In the genomic region with DNA sequence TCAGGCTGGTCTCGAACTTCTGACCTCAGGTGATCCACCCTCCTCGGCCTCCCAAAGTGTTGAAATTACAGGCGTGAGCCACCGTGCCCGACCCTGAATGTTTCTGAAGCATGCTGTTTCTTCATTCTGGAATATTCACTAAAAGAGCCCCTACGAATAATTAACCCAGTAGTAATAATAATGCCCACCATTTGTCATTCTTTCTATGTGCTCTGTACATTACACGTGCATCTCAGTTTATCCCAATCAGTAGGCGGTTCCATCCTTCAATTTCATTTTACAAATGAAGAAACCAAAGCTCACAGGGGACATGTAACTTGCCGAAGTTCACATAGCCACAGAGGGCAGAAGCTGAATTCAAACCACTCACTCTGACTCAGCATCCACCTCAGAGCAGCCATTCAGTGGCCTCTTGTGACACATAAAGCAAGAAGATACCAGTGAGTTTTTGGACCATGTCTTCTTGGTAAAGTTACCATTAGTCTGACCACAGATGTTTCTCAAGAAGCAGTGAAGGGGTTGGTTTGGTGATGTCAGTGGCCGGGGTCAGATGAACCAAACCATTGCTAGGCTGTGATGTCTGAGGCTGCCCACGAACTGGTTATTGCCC, we compare ENCODE assay signal across 9 cellular contexts.
DNase-seq lines count a peak whose midpoint lies in the region; ATAC-seq and TF ChIP-seq lines count a peak whose summit lies in the region.
"Had no signal": no experiment of that assay in that cellular context is flagged by ENCODE, and none has a peak within 500 bp of the region (broad histone marks: within the 10 kb centered on the region; RNA-seq: fewer than 3 reads in every experiment).

No MANE protein-coding gene starts in this region.

- CTCF ChIA-PET in IMR-90 (lab: Yijun Ruan, JAX), result interaction anchor here (0.9 kb wide), 1 partner anchor 9 kb away, joined by 3 read pairs; no protein-coding TSS in a partner anchor

- peak; percentile 98 for DNase-seq in EH (ENCODE audit: low read depth)
- DNase-seq in IMR-90, result peak; percentile 99
- DNase-seq in activated T-helper 2 cell treated with anti-CD3 and anti-CD28 coated beads, Interferon-gamma antibody, Interleukin-2, Interleukin-4, amounts not matched to agents 10 μg/mL and 5 μg/mL and 100 μg/mL, durations not matched to agents 14 hours and 24 hours and 36 hours (ENCODE audit: low spot score), result peak; percentile 34
- DNase-seq in memory B cell (ENCODE audit: low spot score in 2 of 2), result no peak
- DNase-seq in T-helper 9 cell, result no peak
- DNase-seq in cortex of kidney (lab: John Stamatoyannopoulos, UW), result no peak
- no peak for DNase-seq in WERI-Rb-1
- DNase-seq: naive B cell had no signal

- peaks cover 14% of the 10 kb centered on the region for H3K4me1 ChIP-seq in IMR-90 (ENCODE audit: control insufficient read depth, insufficient read depth, low read length)

- peaks cover 60% of the 10 kb centered on the region for H3K4me1 Mint-ChIP-seq in activated T-helper 2 cell treated with anti-CD3 and anti-CD28 coated beads, Interferon-gamma antibody, Interleukin-2, Interleukin-4, amounts not matched to agents 10 μg/mL and 5 μg/mL and 100 μg/mL, durations not matched to agents 14 hours and 24 hours and 36 hours (ENCODE audit: low read depth)
- peaks cover 27% of the 10 kb centered on the region for H3K4me1 Mint-ChIP-seq in memory B cell

- peak overlapping the region; percentile 77; the same call in 1 of the 2 replicates for H3K14ac ChIP-seq in IMR-90 (replicated peaks; ENCODE audit: low read depth, low read length)

- H3K27ac ChIP-seq in IMR-90 (ENCODE audit: insufficient read depth, low read length) (peak overlapping the region; percentile 87), WERI-Rb-1 (no peak overlapping the region)

- ATAC-seq in GM21515 (IDR thresholded peaks at IDR 0.05; ENCODE audit: unreplicated experiment) (peak; percentile 56), IMR-90 (ENCODE audit: low read depth) (peak; percentile 71), memory B cell (ENCODE audit: low read depth) (peak; percentile 40)

- H3K9me3 Mint-ChIP-seq in activated T-helper 2 cell treated with anti-CD3 and anti-CD28 coated beads, Interferon-gamma antibody, Interleukin-2, Interleukin-4, amounts not matched to agents 10 μg/mL and 5 μg/mL and 100 μg/mL, durations not matched to agents 14 hours and 24 hours and 36 hours, result no peaks in the 10 kb centered on the region
- H3K9me3 Mint-ChIP-seq in memory B cell, result no peaks in the 10 kb centered on the region
- H3K9me3 Mint-ChIP-seq: naive B cell had no signal

- peak overlapping the region; percentile 26; the same call in 1 of the 2 replicates for H3K4me2 ChIP-seq in IMR-90 (ENCODE audit: low read depth, low read length)

- H4K5ac ChIP-seq in IMR-90 (ENCODE audit: low read depth, low read length), result peak overlapping the region; percentile 36

- intact Hi-C loops in IMR-90 (cut with micrococcal nuclease), result loop anchor here (1.0 to 5.0 kb wide), 4 partner anchors 26 to 113 kb away; a partner anchor contains a TSS
- intact Hi-C loops in activated T-helper 2 cell treated with anti-CD3 and anti-CD28 coated beads, Interferon-gamma antibody, Interleukin-2, Interleukin-4, amounts not matched to agents 10 μg/mL and 5 μg/mL and 100 μg/mL, durations not matched to agents 14 hours and 24 hours and 36 hours (cut with micrococcal nuclease), result loop anchor here (1.0 to 10.0 kb wide), 11 partner anchors 11 to 201 kb away; a partner anchor contains a TSS

- H2BK5ac ChIP-seq in IMR-90 (ENCODE audit: low read depth, low read length, poor library complexity, severe bottlenecking), result peak overlapping the region; percentile 95

- peak overlapping the region; percentile 10 for H2AK9ac ChIP-seq in IMR-90 (replicated peaks; ENCODE audit: low read depth, low read length, poor library complexity)

- POLR2A ChIA-PET in IMR-90 (lab: Charles Lee; ENCODE audit: unreplicated experiment), result interaction anchor here (0.6 kb wide), 2 partner anchors 23 to 121 kb away, joined by 3 to 4 read pairs; a partner anchor contains a TSS

- H3K9me3 ChIP-seq in IMR-90 (ENCODE audit: control insufficient read depth, insufficient read depth, low read length) (no peaks in the 10 kb centered on the region), WERI-Rb-1 (ENCODE audit: severe bottlenecking) (no peaks in the 10 kb centered on the region)

- H2BK15ac ChIP-seq in IMR-90 (ENCODE audit: low read depth, low read length), result peak overlapping the region; percentile 71; the same call in 2 of the 3 replicates

- H3K36me3 ChIP-seq in IMR-90 (ENCODE audit: control insufficient read depth, insufficient read depth, low read length) (no peaks in the 10 kb centered on the region), WERI-Rb-1 (no peaks in the 10 kb centered on the region)

- in situ Hi-C loops in IMR-90 (cut with MboI; ENCODE audit: low sequenced_read_pairs), result no loop called here

- no peaks in the 10 kb centered on the region for H3K36me3 Mint-ChIP-seq in activated T-helper 2 cell treated with anti-CD3 and anti-CD28 coated beads, Interferon-gamma antibody, Interleukin-2, Interleukin-4, amounts not matched to agents 10 μg/mL and 5 μg/mL and 100 μg/mL, durations not matched to agents 14 hours and 24 hours and 36 hours (ENCODE audit: low read depth)
- no peaks in the 10 kb centered on the region for H3K36me3 Mint-ChIP-seq in memory B cell
- H3K36me3 Mint-ChIP-seq: naive B cell had no signal

- peak; percentile 28; the same call in 1 of the 2 replicates for TF ChIP-seq POLR2A in IMR-90 (IDR thresholded peaks at IDR 0.05; ENCODE audit: low read depth, low read length)

- H3K27me3 ChIP-seq in IMR-90 (ENCODE audit: control insufficient read depth, insufficient read depth, low read length) (no peaks in the 10 kb centered on the region), WERI-Rb-1 (ENCODE audit: insufficient read depth, low read depth, severe bottlenecking) (no peaks in the 10 kb centered on the region)

- H2BK120ac ChIP-seq in IMR-90 (ENCODE audit: low read depth, low read length), result peak overlapping the region; percentile 97

- H3K18ac ChIP-seq in IMR-90 (ENCODE audit: low read depth, low read length), result peak overlapping the region; percentile 64

- peak overlapping the region; percentile 68 for H3K56ac ChIP-seq in IMR-90 (ENCODE audit: extremely low read depth, insufficient read depth, low read length)

- H3K27me3 Mint-ChIP-seq in activated T-helper 2 cell treated with anti-CD3 and anti-CD28 coated beads, Interferon-gamma antibody, Interleukin-2, Interleukin-4, amounts not matched to agents 10 μg/mL and 5 μg/mL and 100 μg/mL, durations not matched to agents 14 hours and 24 hours and 36 hours (ENCODE audit: low read depth), result no peaks in the 10 kb centered on the region
- H3K27me3 Mint-ChIP-seq in memory B cell, result peaks cover 12% of the 10 kb centered on the region

- H2AK5ac ChIP-seq in IMR-90 (ENCODE audit: low read depth, low read length), result peak overlapping the region; percentile 99; the same call in 1 of the 2 replicates

- H3K4ac ChIP-seq in IMR-90 (ENCODE audit: low read depth, low read length), result peak overlapping the region; percentile 96

- no peaks in the 10 kb centered on the region for H3K79me1 ChIP-seq in IMR-90 (ENCODE audit: low read depth in 1 of 2, low read length in 2 of 2)

- H3K9me1 ChIP-seq in IMR-90 (ENCODE audit: insufficient read depth, low read length), result peaks cover 30% of the 10 kb centered on the region

- peak overlapping the region; percentile 79 for H4K91ac ChIP-seq in IMR-90 (ENCODE audit: insufficient read depth, low read depth, low read length)

- H2AFZ ChIP-seq in IMR-90 (replicated peaks; ENCODE audit: low read length, poor library complexity), result peak overlapping the region; percentile 79

- no peak overlapping the region for H3K9ac ChIP-seq in IMR-90 (ENCODE audit: low read depth, low read length)

- 82% methylated on average over 3 of the region's 11 CpGs; no CpG with 5 or more reads in 1 of the 2 experiments for WGBS in IMR-90 (ENCODE audit: extremely low coverage in 2 of 2, insufficient read length in 1 of 2), 2 experiments

- no peak for TF ChIP-seq RAD21 in IMR-90 (IDR thresholded peaks at IDR 0.05; ENCODE audit: low read length)

- dilution Hi-C loops in IMR-90 (cut with HindIII; ENCODE audit: low sequenced_read_pairs, unreplicated experiment), result no loop called here

- BruUV-seq in IMR-90 (replicated peaks; lab: Mats Ljungman, UMichigan), result no TSS peak

- H4K8ac ChIP-seq in IMR-90 (ENCODE audit: low read depth in 2 of 2, low read length in 2 of 2), result peak overlapping the region; percentile 65 to 93

- H3K23ac ChIP-seq in IMR-90 (ENCODE audit: low read depth, low read length), result peak overlapping the region; percentile 82

- H3K4me3 ChIP-seq in IMR-90 (ENCODE audit: insufficient read depth, low read depth, low read length), result no peak overlapping the region
- no peak overlapping the region for H3K4me3 ChIP-seq in WERI-Rb-1 (ENCODE audit: low read depth, low read length)

- no peak for TF ChIP-seq CTCF in IMR-90 (conservative IDR thresholded peaks at IDR 0.05; ENCODE audit: low read depth, low read length)
- TF ChIP-seq CTCF in WERI-Rb-1 (IDR thresholded peaks at IDR 0.05; ENCODE audit: low read depth, low read length), result no peak

- peak overlapping the region; percentile 70 for H2BK20ac ChIP-seq in IMR-90 (ENCODE audit: low read depth, low read length)

- H3K4me3 Mint-ChIP-seq in activated T-helper 2 cell treated with anti-CD3 and anti-CD28 coated beads, Interferon-gamma antibody, Interleukin-2, Interleukin-4, amounts not matched to agents 10 μg/mL and 5 μg/mL and 100 μg/mL, durations not matched to agents 14 hours and 24 hours and 36 hours (ENCODE audit: low read depth), result peak overlapping the region; percentile 28
- no peak overlapping the region for H3K4me3 Mint-ChIP-seq in memory B cell

- H4K20me1 ChIP-seq in IMR-90 (ENCODE audit: insufficient read depth, low read length), result no peaks in the 10 kb centered on the region

- peak overlapping the region; percentile 85 for H3K27ac Mint-ChIP-seq in activated T-helper 2 cell treated with anti-CD3 and anti-CD28 coated beads, Interferon-gamma antibody, Interleukin-2, Interleukin-4, amounts not matched to agents 10 μg/mL and 5 μg/mL and 100 μg/mL, durations not matched to agents 14 hours and 24 hours and 36 hours
- H3K27ac Mint-ChIP-seq in memory B cell, result no peak overlapping the region

TF ChIP-seq in IMR-90, 13 proteins besides CTCF, POLR2A, EP300 and RAD21 (continues in another document):
- TF ChIP-seq CEBPB (IDR thresholded peaks at IDR 0.05; ENCODE audit: low read depth, low read length), result peak; percentile 91
- TF ChIP-seq CHD1 (IDR thresholded peaks at IDR 0.05; ENCODE audit: low read depth, low read length), result no peak; the same call in 1 of the 2 replicates
- TF ChIP-seq, protein P1, sequence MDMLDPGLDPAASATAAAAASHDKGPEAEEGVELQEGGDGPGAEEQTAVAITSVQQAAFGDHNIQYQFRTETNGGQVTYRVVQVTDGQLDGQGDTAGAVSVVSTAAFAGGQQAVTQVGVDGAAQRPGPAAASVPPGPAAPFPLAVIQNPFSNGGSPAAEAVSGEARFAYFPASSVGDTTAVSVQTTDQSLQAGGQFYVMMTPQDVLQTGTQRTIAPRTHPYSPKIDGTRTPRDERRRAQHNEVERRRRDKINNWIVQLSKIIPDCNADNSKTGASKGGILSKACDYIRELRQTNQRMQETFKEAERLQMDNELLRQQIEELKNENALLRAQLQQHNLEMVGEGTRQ (IDR thresholded peaks at IDR 0.05; ENCODE audit: low read depth, low read length), result no peak; the same call in 1 of the 2 replicates
- TF ChIP-seq SMC3 (IDR thresholded peaks at IDR 0.05; ENCODE audit: low read depth, low read length), result no peak
- TF ChIP-seq MAFK (IDR thresholded peaks at IDR 0.05; ENCODE audit: low read depth, low read length), result peak; percentile 85

Comparison
In these comparisons a context has a peak if more than half of its experiments do, and no peak if none do; other contexts are left out.
1. DNase-seq: peak in EH (single experiment), IMR-90 (single experiment) and activated T-helper 2 cell treated with anti-CD3 and anti-CD28 coated beads, Interferon-gamma antibody, Interleukin-2, Interleukin-4, amounts not matched to agents 10 μg/mL and 5 μg/mL and 100 μg/mL, durations not matched to agents 14 hours and 24 hours and 36 hours (single experiment); none in memory B cell (0 of 2), T-helper 9 cell (single experiment), cortex of kidney (single experiment) and WERI-Rb-1 (single experiment).
2. Peak in every context shown above with its lines, with median percentiles within 50 percentile points of each other: ATAC-seq.